In the genomic region with DNA sequence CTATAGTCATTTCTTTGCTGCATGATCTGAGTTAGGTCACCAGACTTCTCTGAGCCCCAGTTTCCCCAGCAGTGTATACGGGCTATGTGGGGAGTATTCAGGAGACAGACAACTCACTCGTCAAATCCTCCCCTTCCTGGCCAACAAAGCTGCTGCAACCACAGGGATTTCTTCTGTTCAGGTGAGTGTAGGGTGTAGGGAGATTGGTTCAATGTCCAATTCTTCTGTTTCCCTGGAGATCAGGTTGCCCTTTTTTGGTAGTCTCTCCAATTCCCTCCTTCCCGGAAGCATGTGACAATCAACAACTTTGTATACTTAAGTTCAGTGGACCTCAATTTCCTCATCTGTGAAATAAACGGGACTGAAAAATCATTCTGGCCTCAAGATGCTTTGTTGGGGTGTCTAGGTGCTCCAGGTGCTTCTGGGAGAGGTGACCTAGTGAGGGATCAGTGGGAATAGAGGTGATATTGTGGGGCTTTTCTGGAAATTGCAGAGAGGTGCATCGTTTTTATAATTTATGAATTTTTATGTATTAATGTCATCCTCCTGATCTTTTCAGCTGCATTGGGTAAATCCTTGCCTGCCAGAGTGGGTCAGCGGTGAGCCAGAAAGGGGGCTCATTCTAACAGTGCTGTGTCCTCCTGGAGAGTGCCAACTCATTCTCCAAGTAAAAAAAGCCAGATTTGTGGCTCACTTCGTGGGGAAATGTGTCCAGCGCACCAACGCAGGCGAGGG, we compare ENCODE assay signal across 9 cellular contexts. TPM values are rescaled to one million over a fixed set of nuclear protein-coding genes. Genes with fewer than 3 reads are reported as not detected.
DNase-seq lines count a peak whose midpoint lies in the region; ATAC-seq and TF ChIP-seq lines count a peak whose summit lies in the region.
"Had no signal": no experiment of that assay in that cellular context is flagged by ENCODE, and none has a peak within 500 bp of the region (broad histone marks: within the 10 kb centered on the region; RNA-seq: fewer than 3 reads in every experiment).

No MANE protein-coding gene starts in this region.

- peaks cover 18 to 21% (median 18%) of the 10 kb centered on the region in 3 donors for H3K4me1 Mint-ChIP-seq in IgD-negative memory B cell

- no peak for TF ChIP-seq CTCF in breast epithelium (IDR thresholded peaks at IDR 0.05)

- H3K27me3 Mint-ChIP-seq in IgD-negative memory B cell: no peaks in the 10 kb centered on the region

- H4K20me1 ChIP-seq in BLaER1: peaks cover 42% of the 10 kb centered on the region

- H3K9me3 Mint-ChIP-seq in IgD-negative memory B cell: no peaks in the 10 kb centered on the region

- ATAC-seq in HG03139 (IDR thresholded peaks at IDR 0.05; ENCODE audit: unreplicated experiment) (no peak), HG03097 (IDR thresholded peaks at IDR 0.05; ENCODE audit: low FRiP score, unreplicated experiment) (no peak), HG03571 (IDR thresholded peaks at IDR 0.05; ENCODE audit: unreplicated experiment) (no peak)

- H3K4me3 ChIP-seq in BLaER1 (peak overlapping the region; percentile 99), breast epithelium (peak overlapping the region; percentile 84 to 97 (median 94)), mucosa of rectum (ENCODE audit: low read length in 2 of 2) (peak overlapping the region; percentile 86 to 92)

- H3K27ac Mint-ChIP-seq in IgD-negative memory B cell: peak overlapping the region; percentile 83 to 100 (median 99)

- peak overlapping the region; percentile 91 for H3K4me2 ChIP-seq in BLaER1

- no peak for TF ChIP-seq POLR2A in breast epithelium (IDR thresholded peaks at IDR 0.05)

- intact Hi-C loops in breast epithelium (cut with DNase I; ENCODE audit: low total_unique reads): no loop called here

- H3K9me3 ChIP-seq in BLaER1 (no peaks in the 10 kb centered on the region), breast epithelium (no peaks in the 10 kb centered on the region), mucosa of rectum (ENCODE audit: control insufficient read depth in 2 of 2, low read length in 2 of 2) (no peaks in the 10 kb centered on the region)

- H3K27ac ChIP-seq in BLaER1 (peak overlapping the region; percentile 96), breast epithelium (peak overlapping the region; percentile 97 to 98), mucosa of rectum (ENCODE audit: low read depth in 2 of 2, low read length in 2 of 2) (peak overlapping the region; percentile 98 to 99)

- H3K9ac ChIP-seq in BLaER1 (peak overlapping the region; percentile 99), mucosa of rectum (ENCODE audit: low read depth in 1 of 2, low read length in 2 of 2) (peak overlapping the region; percentile 38 to 99)

- H3K4me1 ChIP-seq in BLaER1 (peaks cover 56% of the 10 kb centered on the region), breast epithelium (peaks cover 7 to 21% of the 10 kb centered on the region in 2 donors), mucosa of rectum (ENCODE audit: control insufficient read depth in 2 of 2, insufficient read depth in 2 of 2, low read length in 2 of 2) (peaks cover 34 to 41% of the 10 kb centered on the region in 2 donors)

- peaks cover 9% of the 10 kb centered on the region for H3K36me3 ChIP-seq in BLaER1
- no peaks in the 10 kb centered on the region for H3K36me3 ChIP-seq in breast epithelium
- H3K36me3 ChIP-seq in mucosa of rectum (ENCODE audit: control insufficient read depth in 2 of 2, insufficient read depth in 2 of 2, low read length in 2 of 2): peaks cover 0 to under 1% of the 10 kb centered on the region in 2 donors

- H3K36me3 Mint-ChIP-seq in IgD-negative memory B cell: peaks cover 1% of the 10 kb centered on the region

- H3K27me3 ChIP-seq in BLaER1: no peaks in the 10 kb centered on the region
- H3K27me3 ChIP-seq in breast epithelium: no peaks in the 10 kb centered on the region
- no peaks in the 10 kb centered on the region for H3K27me3 ChIP-seq in mucosa of rectum (ENCODE audit: control insufficient read depth in 2 of 2, insufficient read depth in 2 of 2, low read length in 2 of 2)

- no peak for DNase-seq in breast epithelium (ENCODE audit: low spot score in 2 of 2)
- DNase-seq in AG08396 (ENCODE audit: low spot score): no peak

- peak overlapping the region; percentile 63 to 92 (median 75) for H3K4me3 Mint-ChIP-seq in IgD-negative memory B cell

RNA-seq across cellular contexts. Expression of a gene that starts 0.6 kb away (rescaled TPM):
- polyA plus RNA-seq in IgD-negative memory B cell: 81.1 TPM
- total RNA-seq in breast epithelium: 100 to 1,000 TPM; 125 to 144 (median 143) TPM

RNA-seq across cellular contexts. Expression of a gene that starts 19.7 kb away (rescaled TPM):
- not detected for polyA plus RNA-seq in IgD-negative memory B cell
- total RNA-seq in breast epithelium: 1 to 10 TPM in 1 of 3 donors, under 1 TPM in 2; under 0.01 to 1.9 (median 0.29) TPM
- total RNA-seq: lung microvascular endothelial cell had no signal
